Comparison of ENCODE assay signal across 2 cellular contexts in the genomic region with DNA sequence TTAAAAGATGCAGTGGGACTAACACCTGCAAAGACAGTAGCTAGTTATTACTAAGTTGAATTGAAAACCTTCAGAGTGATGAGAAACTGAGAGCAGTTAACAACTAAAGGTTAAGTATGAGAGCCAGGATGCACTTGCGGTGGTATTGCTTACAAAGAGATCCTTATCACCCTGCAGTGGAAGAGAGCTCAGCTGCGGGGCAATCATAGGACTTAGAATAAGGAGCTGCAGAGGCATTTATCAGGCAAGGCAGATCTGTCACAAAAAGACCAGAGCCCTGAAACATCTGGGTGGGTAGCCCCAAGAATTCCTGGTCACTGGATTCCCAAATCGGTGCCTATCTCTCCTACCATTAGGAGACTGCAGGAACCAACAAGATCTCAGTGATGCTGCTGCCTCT.
TF ChIP-seq lines count a peak whose summit lies in the region.

No MANE protein-coding gene starts in this region.

TF ChIP-seq in HepG2, 621 proteins besides CTCF, POLR2A, EP300 and RAD21:
- TF ChIP-seq ZFP41 (CRISPR knock-in tag; IDR thresholded peaks at IDR 0.05; ENCODE audit: borderline replicate concordance) (no peak), ATRX (CRISPR knock-in tag; IDR thresholded peaks at IDR 0.05; ENCODE audit: borderline replicate concordance) (no peak), PRDM15 (CRISPR knock-in tag; IDR thresholded peaks at IDR 0.05) (no peak), ELF1 (CRISPR knock-in tag; IDR thresholded peaks at IDR 0.05) (no peak), DZIP1 (CRISPR knock-in tag; IDR thresholded peaks at IDR 0.05) (no peak), SP1 (IDR thresholded peaks at IDR 0.05) (no peak), SP1 (CRISPR knock-in tag; IDR thresholded peaks at IDR 0.05) (no peak), HNRNPUL1 (IDR thresholded peaks at IDR 0.05; ENCODE audit: low read depth, low read length) (no peak), SIX4 (CRISPR knock-in tag; IDR thresholded peaks at IDR 0.05) (no peak), ATF7 (IDR thresholded peaks at IDR 0.05) (no peak), ATF7 (CRISPR knock-in tag; IDR thresholded peaks at IDR 0.05) (no peak), ZNF691 (CRISPR knock-in tag; IDR thresholded peaks at IDR 0.05; ENCODE audit: borderline replicate concordance, low read depth) (no peak), ZFP37 (CRISPR knock-in tag; IDR thresholded peaks at IDR 0.05; ENCODE audit: borderline replicate concordance) (no peak), AGO2 (optimal IDR thresholded peaks at IDR 0.05; ENCODE audit: low read depth, low read length) (no peak), HCFC1 (IDR thresholded peaks at IDR 0.05; ENCODE audit: low read depth, low read length) (no peak), CCAR2 (optimal IDR thresholded peaks at IDR 0.05; ENCODE audit: low read depth, low read length) (no peak), AKAP8 (CRISPR knock-in tag; IDR thresholded peaks at IDR 0.05) (no peak), BCLAF1 (IDR thresholded peaks at IDR 0.05) (no peak), MAFK (conservative IDR thresholded peaks at IDR 0.05 in 1 of 2, IDR thresholded peaks at IDR 0.05 in 1 of 2; ENCODE audit: low read length in 2 of 2) (no peak), ESRRA (CRISPR knock-in tag; IDR thresholded peaks at IDR 0.05; ENCODE audit: low read depth) (no peak)

TF ChIP-seq in IMR-90, 13 proteins besides CTCF, POLR2A, EP300 and RAD21:
- TF ChIP-seq MXI1 (IDR thresholded peaks at IDR 0.05; ENCODE audit: borderline replicate concordance, low read depth, low read length) (no peak), RCOR1 (IDR thresholded peaks at IDR 0.05; ENCODE audit: insufficient replicate concordance, low read length) (no peak), ELK1 (IDR thresholded peaks at IDR 0.05; ENCODE audit: borderline replicate concordance, low read depth, low read length) (no peak), CEBPB (IDR thresholded peaks at IDR 0.05; ENCODE audit: low read depth, low read length) (no peak), FOS (IDR thresholded peaks at IDR 0.05; ENCODE audit: low read depth, low read length) (no peak)
